Comparison of ENCODE assay signal across 31 cellular contexts in genomic region chr15:57373882-57374276, GRCh38. TPM values are rescaled to one million over a fixed set of nuclear protein-coding genes. Genes with fewer than 3 reads are reported as not detected.
"Had no signal": no experiment of that assay in that cellular context is flagged by ENCODE, and none has a peak within 500 bp of the region (broad histone marks: within the 10 kb centered on the region; RNA-seq: fewer than 3 reads in every experiment).

No MANE protein-coding gene starts in this region.

- H3K9me3 ChIP-seq: adrenal gland, body of pancreas, esophagus squamous epithelium had no signal

- ATAC-seq: activated CD4-positive, alpha-beta T cell treated with anti-CD3 and anti-CD28 coated beads for 36 hours; activated naive CD8-positive, alpha-beta T cell treated with anti-CD3 and anti-CD28 coated beads, Interleukin-2, amount 50 U/mL, for 24 hours; activated T-cell treated with anti-CD3 and anti-CD28 coated beads, Interleukin-2, amount 50 U/mL, for 4 hours; activated T-helper 17 cell treated with anti-CD3 and anti-CD28 coated beads, Interleukin-2, amount 50 U/mL, for 72 hours; body of pancreas; effector memory CD8-positive, alpha-beta T cell; T-helper 17 cell had no signal

- H3K36me3 ChIP-seq: adrenal gland, esophagus squamous epithelium, WERI-Rb-1 had no signal

- H3K27ac ChIP-seq: adrenal gland, body of pancreas, epithelial cell of prostate, esophagus squamous epithelium, WERI-Rb-1 had no signal

- DNase-seq: activated CD4-positive, alpha-beta memory T cell treated with anti-CD3 and anti-CD28 coated beads, Interleukin-2, amount 10 ng/mL, durations not matched to agents 7 days and 5 days; activated CD4-positive, alpha-beta T cell treated with anti-CD3 and anti-CD28 coated beads for 36 hours; activated CD4-positive, alpha-beta T cell treated with anti-CD3 and anti-CD28 coated beads, Interleukin-2, amount 10 ng/mL, durations not matched to agents 24 days and 14 days; activated CD4-positive, CD25-positive, alpha-beta regulatory T cell; activated CD4-positive, CD25-positive, alpha-beta regulatory T cell treated with anti-CD3 and anti-CD28 coated beads, Interleukin-2, amount 50 U/mL, for 72 hours; activated effector memory CD4-positive, alpha-beta T cell treated with Interleukin-2 at 50 U/mL for 16 hours; activated gamma-delta T cell treated with Interleukin-2 at 50 U/mL for 16 hours; activated naive CD4-positive, alpha-beta T cell treated with Interleukin-2 at 50 U/mL for 16 hours; activated naive CD8-positive, alpha-beta T cell treated with anti-CD3 and anti-CD28 coated beads for 36 hours; activated naive CD8-positive, alpha-beta T cell treated with anti-CD3 and anti-CD28 coated beads, Interleukin-2, amount 50 U/mL, for 24 hours; activated T-cell treated with anti-CD3 and anti-CD28 coated beads, Interleukin-2, amount 50 U/mL, for 4 hours; adrenal gland; amygdala; aorta; body of pancreas; caudate nucleus; cortex of kidney; dermis blood vessel endothelial cell; effector CD4-positive, alpha-beta T cell; effector memory CD8-positive, alpha-beta T cell; esophagus squamous epithelium; head of caudate nucleus; T-helper 1 cell; T-helper 17 cell; T1000; WERI-Rb-1 had no signal

- H3K27me3 ChIP-seq: adrenal gland, body of pancreas had no signal

- FAIRE-seq: colon, endothelial cell of umbilical vein, frontal cortex had no signal

- H3K4me3 ChIP-seq: adrenal gland, body of pancreas, esophagus squamous epithelium had no signal

RNA-seq across cellular contexts. Expression of gene CGNL1, which starts 2.4 kb away (rescaled TPM):
- total RNA-seq: activated CD4-positive, alpha-beta memory T cell treated with anti-CD3 and anti-CD28 coated beads, Interleukin-2, amount 10 ng/mL, durations not matched to agents 7 days and 5 days; activated CD4-positive, alpha-beta T cell treated with anti-CD3 and anti-CD28 coated beads for 36 hours; activated CD4-positive, alpha-beta T cell treated with anti-CD3 and anti-CD28 coated beads, Interleukin-2, amount 10 ng/mL, durations not matched to agents 24 days and 14 days; activated naive CD8-positive, alpha-beta T cell treated with anti-CD3 and anti-CD28 coated beads for 36 hours; activated T-helper 17 cell treated with anti-CD3 and anti-CD28 coated beads, Interleukin-2, amount 50 U/mL, for 72 hours; T-helper 17 cell had no signal
